Comparison of ENCODE assay signal across 5 cellular contexts in the genomic region with DNA sequence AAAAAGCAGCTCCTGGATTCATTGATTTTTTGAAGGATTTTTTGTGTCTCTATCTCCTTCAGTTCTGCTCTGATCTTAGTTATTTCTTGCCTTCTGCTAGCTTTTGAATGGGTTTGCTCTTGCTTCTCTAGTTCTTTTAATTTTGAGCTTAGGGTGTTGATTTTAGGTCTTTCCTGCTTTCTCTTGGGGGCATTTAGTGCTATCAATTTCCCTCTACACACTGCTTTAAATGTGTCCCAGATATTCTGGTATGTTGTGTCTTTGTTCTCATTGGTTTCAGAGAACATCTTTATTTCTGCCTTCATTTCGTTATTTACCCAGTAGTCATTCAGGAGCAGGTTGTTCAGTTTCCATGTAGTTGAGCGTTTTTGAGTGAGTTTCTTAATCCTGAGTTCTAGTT. TPM values are rescaled to one million over a fixed set of nuclear protein-coding genes. Genes with fewer than 3 reads are reported as not detected.
"Had no signal": no experiment of that assay in that cellular context is flagged by ENCODE, and none has a peak within 500 bp of the region (broad histone marks: within the 10 kb centered on the region; RNA-seq: fewer than 3 reads in every experiment).

No MANE protein-coding gene starts in this region.

RNA-seq across cellular contexts. Expression of gene NYNRIN, which starts 52.0 kb away (rescaled TPM):
- polyA plus RNA-seq: IgD-negative memory B cell had no signal

RNA-seq across cellular contexts. Expression of gene CMA1, which starts 57.2 kb away (rescaled TPM):
- total RNA-seq: HT-29, HT1080, IMR-90, K562 had no signal
- polyA plus RNA-seq: IgD-negative memory B cell, IMR-90, K562 had no signal
